ENCODE assay signal across 17 cellular contexts in the genomic region with DNA sequence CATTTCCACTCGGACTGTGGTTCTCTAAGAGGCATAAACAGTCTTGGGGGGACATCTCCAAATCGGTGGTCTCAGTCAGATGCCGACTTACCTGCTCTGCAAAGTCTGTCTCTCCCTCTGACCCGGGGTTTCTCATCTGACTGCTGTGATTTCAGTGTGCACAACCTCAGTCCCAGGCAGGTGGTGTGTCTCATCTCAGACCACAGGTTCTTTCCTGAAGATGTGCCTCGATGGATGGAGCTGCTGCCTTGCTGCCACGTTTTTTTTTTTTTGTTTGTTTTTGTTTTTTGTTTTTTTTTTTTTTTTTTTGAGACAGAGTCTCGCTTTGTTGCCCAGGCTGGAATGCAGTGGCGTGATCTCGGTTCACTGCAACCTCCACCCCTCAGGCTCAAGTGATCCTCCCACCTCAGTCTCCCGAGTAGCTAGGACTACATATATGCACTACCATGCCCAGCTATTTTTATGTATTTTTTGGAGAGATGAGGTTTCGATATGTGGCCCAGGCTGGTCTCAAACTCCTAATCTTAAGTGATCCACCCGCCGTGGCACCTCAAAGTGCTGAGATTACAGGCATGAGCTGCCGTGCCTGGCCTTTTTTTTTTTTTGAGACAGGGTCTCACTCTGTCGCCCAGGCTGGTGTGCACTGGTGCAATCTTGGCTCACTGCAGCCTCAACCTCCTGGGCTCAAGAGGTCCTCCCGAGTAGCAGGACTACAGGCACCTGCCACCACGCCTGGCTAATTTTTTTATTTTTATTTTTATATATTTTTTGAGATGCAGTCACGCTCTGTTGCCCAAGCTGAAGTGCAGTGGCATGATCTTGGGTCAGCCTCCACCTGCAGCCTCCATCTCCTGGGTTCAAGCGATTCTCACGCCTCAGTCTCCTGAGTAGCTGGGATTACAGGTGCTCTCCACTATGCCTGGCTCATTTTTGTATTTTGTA. TPM values are rescaled to one million over a fixed set of nuclear protein-coding genes. Genes with fewer than 3 reads are reported as not detected.
"Had no signal": no experiment of that assay in that cellular context is flagged by ENCODE, and none has a peak within 500 bp of the region (broad histone marks: within the 10 kb centered on the region; RNA-seq: fewer than 3 reads in every experiment).

No MANE protein-coding gene starts in this region.

- H3K9me3 Mint-ChIP-seq: activated naive CD4-positive, alpha-beta T cell treated with anti-CD3 and anti-CD28 coated beads, Interleukin-2, amount 50 U/mL, for 24 hours; activated T-cell treated with anti-CD3 and anti-CD28 coated beads, Interleukin-2, amount 50 U/mL, for 72 hours; naive thymus-derived CD8-positive, alpha-beta T cell; stimulated activated memory B cell treated with anti-CD40 and anti-IgM and Interleukin-4, amounts not matched to agents 10 μg/mL and 1 μg/mL and 100 μg/mL, for 72 hours had no signal

- DNase-seq: activated CD4-positive, alpha-beta T cell treated with anti-CD3 and anti-CD28 coated beads for 1 hour; activated CD8-positive, alpha-beta memory T cell treated with anti-CD3 and anti-CD28 coated beads for 24 hours; activated effector memory CD4-positive, alpha-beta T cell treated with anti-CD3 and anti-CD28 coated beads, Interleukin-2, amount 50 U/mL, for 16 hours; activated T-cell treated with anti-CD3 and anti-CD28 coated beads, Interleukin-2, amount 50 U/mL, for 72 hours; effector CD4-positive, alpha-beta T cell; left ventricle myocardium superior; mesendoderm; naive thymus-derived CD8-positive, alpha-beta T cell; posterior cingulate gyrus; sigmoid colon; stimulated activated CD4-positive, alpha-beta T cell treated with anti-CD3 and anti-CD28 coated beads, Interleukin-4, amount 100 ng/mL, for 24 hours; T-helper 17 cell had no signal

- H3K4me3 Mint-ChIP-seq: activated naive CD4-positive, alpha-beta T cell treated with anti-CD3 and anti-CD28 coated beads, Interleukin-2, amount 50 U/mL, for 24 hours; activated T-cell treated with anti-CD3 and anti-CD28 coated beads, Interleukin-2, amount 50 U/mL, for 72 hours; naive thymus-derived CD8-positive, alpha-beta T cell; stimulated activated memory B cell treated with anti-CD40 and anti-IgM and Interleukin-4, amounts not matched to agents 10 μg/mL and 1 μg/mL and 100 μg/mL, for 72 hours; T-helper 17 cell had no signal

- H3K36me3 Mint-ChIP-seq: activated naive CD4-positive, alpha-beta T cell treated with anti-CD3 and anti-CD28 coated beads, Interleukin-2, amount 50 U/mL, for 24 hours; naive thymus-derived CD8-positive, alpha-beta T cell; stimulated activated memory B cell treated with anti-CD40 and anti-IgM and Interleukin-4, amounts not matched to agents 10 μg/mL and 1 μg/mL and 100 μg/mL, for 72 hours had no signal

- H3K9me3 ChIP-seq: ascending aorta, gastroesophageal sphincter, heart left ventricle, sigmoid colon had no signal

- H3K27me3 ChIP-seq: ascending aorta, sigmoid colon had no signal

- H3K4me3 ChIP-seq: ascending aorta, gastroesophageal sphincter, heart left ventricle, sigmoid colon had no signal

- H3K36me3 ChIP-seq: ascending aorta, gastroesophageal sphincter, heart left ventricle, sigmoid colon had no signal

- H3K27ac Mint-ChIP-seq: activated T-cell treated with anti-CD3 and anti-CD28 coated beads, Interleukin-2, amount 50 U/mL, for 72 hours; stimulated activated memory B cell treated with anti-CD40 and anti-IgM and Interleukin-4, amounts not matched to agents 10 μg/mL and 1 μg/mL and 100 μg/mL, for 72 hours; T-helper 17 cell had no signal

- ATAC-seq: activated T-cell treated with anti-CD3 and anti-CD28 coated beads, Interleukin-2, amount 50 U/mL, for 72 hours; gastroesophageal sphincter; naive thymus-derived CD8-positive, alpha-beta T cell; stimulated activated memory B cell treated with anti-CD40 and anti-IgM and Interleukin-4, amounts not matched to agents 10 μg/mL and 1 μg/mL and 100 μg/mL, for 72 hours; T-helper 17 cell had no signal

- H3K27me3 Mint-ChIP-seq: activated naive CD4-positive, alpha-beta T cell treated with anti-CD3 and anti-CD28 coated beads, Interleukin-2, amount 50 U/mL, for 24 hours; naive thymus-derived CD8-positive, alpha-beta T cell; T-helper 17 cell had no signal

- H3K27ac ChIP-seq: ascending aorta, gastroesophageal sphincter, heart left ventricle, sigmoid colon had no signal

- H3K4me1 ChIP-seq: ascending aorta, gastroesophageal sphincter, sigmoid colon had no signal

RNA-seq across cellular contexts. Expression of a gene that starts 15.4 kb away (rescaled TPM):
- total RNA-seq: ascending aorta had no signal
